8 cellular contexts compared by ENCODE assay signal in genomic region chr1:115980998-115981993, GRCh38. TPM values are rescaled to one million over a fixed set of nuclear protein-coding genes. Genes with fewer than 3 reads are reported as not detected.
DNase-seq lines count a peak whose midpoint lies in the region; ATAC-seq and TF ChIP-seq lines count a peak whose summit lies in the region.

No MANE protein-coding gene starts in this region.

- no peaks in the 10 kb centered on the region for H3K9me3 Mint-ChIP-seq in naive B cell

- H3K4me1 Mint-ChIP-seq in naive B cell: peaks cover 4 to 9% (median 9%) of the 10 kb centered on the region in 3 donors

- H3K27me3 Mint-ChIP-seq in naive B cell: peaks cover 0 to 22% (median 18%) of the 10 kb centered on the region in 3 donors

- no peak overlapping the region for H3K4me3 Mint-ChIP-seq in naive B cell

- no peak for ATAC-seq in naive B cell (ENCODE audit: low read depth in 2 of 2)

- peak overlapping the region in 1 of 6 donors; percentile 72 for H3K27ac Mint-ChIP-seq in naive B cell

- no peak overlapping the region for H3K27ac ChIP-seq in 22Rv1

- H3K36me3 Mint-ChIP-seq in naive B cell: no peaks in the 10 kb centered on the region

- in situ Hi-C loops in SK-MEL-5 (cut with HindIII; ENCODE audit: low pct_unique_long_range_greater_than_20kb, low sequenced_read_pairs): no loop called here

- peak; percentile 68 for DNase-seq in ELF-1 (ENCODE audit: low read depth, low spot score)
- DNase-seq in Jurkat, Clone E6-1 (ENCODE audit: low read depth, low spot score): peak; percentile 11
- peak; percentile 70 for DNase-seq in SK-MEL-5 (ENCODE audit: low read depth, low spot score)
- DNase-seq in epithelial cell of proximal tubule (ENCODE audit: low read depth): no peak
- peak; percentile 25 for DNase-seq in naive B cell
- no peak for DNase-seq in KG1 (lab: John Stamatoyannopoulos, UW)
- no peak for DNase-seq in stimulated activated CD4-positive, alpha-beta T cell treated with anti-CD3 and anti-CD28 coated beads, Interleukin-4, amount 100 ng/mL, for 1 hour

- TF ChIP-seq CTCF in 22Rv1 (IDR thresholded peaks at IDR 0.05): peak; percentile 81
- peak; percentile 85 for TF ChIP-seq CTCF in epithelial cell of proximal tubule (conservative IDR thresholded peaks at IDR 0.05; ENCODE audit: low read depth, low read length)

- H3K4me3 ChIP-seq in Jurkat, Clone E6-1 (ENCODE audit: low read length): no peak overlapping the region
- no peak overlapping the region for H3K4me3 ChIP-seq in epithelial cell of proximal tubule (ENCODE audit: low read depth, low read length)

RNA-seq across cellular contexts. Expression of gene SLC22A15, which starts 5.0 kb away (rescaled TPM):
- polyA plus RNA-seq in Jurkat, Clone E6-1 (2012; ENCODE audit: insufficient read depth, insufficient read length): not detected
- 1.2 and 1.4 TPM in 2 replicates for total RNA-seq in SK-MEL-5 (2014; rRNA removed; shearing (Covaris generic))
- polyA plus RNA-seq in SK-MEL-5 (2015; cell fraction: cytosol; rRNA removed): 0.75 and 0.91 TPM in 2 replicates
- 18.9 and 25.0 TPM in 2 replicates for polyA plus RNA-seq in SK-MEL-5 (2015; cell fraction: nucleus; rRNA removed)
- total RNA-seq in epithelial cell of proximal tubule: 1.6 and 2.6 TPM in 2 replicates
- polyA plus RNA-seq in naive B cell (ENCODE audit: low read depth in 6 of 6): under 1 TPM in 4 of 6 donors, not detected in 2; 0.13 to 0.53 (median 0.25) TPM

Comparison
In these comparisons a context has a peak if more than half of its experiments do, and no peak if none do; other contexts are left out.
1. DNase-seq: peak in ELF-1 (single experiment), Jurkat, Clone E6-1 (single experiment), SK-MEL-5 (single experiment) and naive B cell (single experiment); none in epithelial cell of proximal tubule (single experiment), KG1 (single experiment) and stimulated activated CD4-positive, alpha-beta T cell treated with anti-CD3 and anti-CD28 coated beads, Interleukin-4, amount 100 ng/mL, for 1 hour (single experiment).